Comparison of ENCODE assay signal across 8 cellular contexts in the genomic region with DNA sequence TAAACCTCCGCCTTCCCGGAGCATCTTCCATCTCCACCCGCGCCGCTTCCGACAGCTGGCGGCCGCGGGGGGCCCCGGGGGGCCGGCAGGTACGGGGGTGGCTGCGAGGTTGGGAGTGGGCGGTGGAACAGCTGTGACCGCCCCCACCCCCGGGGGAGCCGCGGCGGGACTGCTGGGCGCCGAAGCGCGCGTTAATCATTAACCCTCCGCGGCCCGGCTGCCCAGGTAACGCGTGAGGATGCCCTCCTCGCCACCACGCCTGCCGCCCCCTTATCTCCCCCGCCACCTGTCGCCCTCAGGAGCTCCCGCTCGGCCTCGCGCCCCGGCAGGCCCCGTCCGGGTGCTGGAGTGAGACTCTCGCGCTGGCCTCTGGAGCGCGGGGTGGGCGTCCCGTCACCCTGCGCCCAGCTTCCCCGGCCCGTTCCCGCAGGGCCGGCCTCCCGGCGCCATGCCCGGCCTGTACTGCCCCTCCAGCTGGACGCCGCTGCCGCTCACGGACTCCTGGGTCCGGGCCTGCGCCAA.
DNase-seq lines count a peak whose midpoint lies in the region; ATAC-seq and TF ChIP-seq lines count a peak whose summit lies in the region.

No MANE protein-coding gene starts in this region.

- no peak for TF ChIP-seq CTCF in C4-2B (conservative IDR thresholded peaks at IDR 0.05)

- H3K27ac ChIP-seq in C4-2B (peak overlapping the region; percentile 1; the same call in 1 of the 2 replicates), HUES6 (ENCODE audit: low read depth, low read length) (no peak overlapping the region), mucosa of rectum (ENCODE audit: low read depth in 2 of 2, low read length in 2 of 2) (no peak overlapping the region)

- H3K4me1 ChIP-seq in HUES6 (ENCODE audit: control insufficient read depth, insufficient read depth, low read length) (no peaks in the 10 kb centered on the region; the same call in 1 of the 2 replicates), mucosa of rectum (ENCODE audit: control insufficient read depth in 2 of 2, insufficient read depth in 2 of 2, low read length in 2 of 2) (peaks cover 11 to 17% of the 10 kb centered on the region in 2 donors)

- DNase-seq in astrocyte of the hippocampus (ENCODE audit: low read depth, low spot score): peak; percentile 20
- DNase-seq in NK-92 treated with Interleukin-12 subunit alpha and Interleukin-12 subunit beta, amount 100 ng/mL, for 24 hours (lab: John Stamatoyannopoulos, UW): no peak

- H3K4me3 ChIP-seq in HUES6 (ENCODE audit: low read depth, low read length) (peak overlapping the region; percentile 69), mucosa of rectum (ENCODE audit: low read length in 2 of 2) (peak overlapping the region; percentile 18 to 50)

- H3K36me3 ChIP-seq in HUES6 (ENCODE audit: control insufficient read depth, insufficient read depth, low read length) (no peaks in the 10 kb centered on the region), mucosa of rectum (ENCODE audit: control insufficient read depth in 2 of 2, insufficient read depth in 2 of 2, low read length in 2 of 2) (no peaks in the 10 kb centered on the region)

- ATAC-seq in GM19351 (IDR thresholded peaks at IDR 0.05; ENCODE audit: unreplicated experiment): no peak
- ATAC-seq in HG03565 (IDR thresholded peaks at IDR 0.05; ENCODE audit: unreplicated experiment): no peak
- no peak for ATAC-seq in GM18868 (IDR thresholded peaks at IDR 0.05; ENCODE audit: unreplicated experiment)

- no peaks in the 10 kb centered on the region for H3K9me3 ChIP-seq in HUES6 (ENCODE audit: control insufficient read depth, insufficient read depth, low read depth, low read length)
- H3K9me3 ChIP-seq in mucosa of rectum (ENCODE audit: control insufficient read depth in 2 of 2, low read length in 2 of 2): no peaks in the 10 kb centered on the region

- H3K27me3 ChIP-seq in HUES6 (ENCODE audit: control insufficient read depth, insufficient read depth, low read length) (peaks cover 81% of the 10 kb centered on the region), mucosa of rectum (ENCODE audit: control insufficient read depth in 2 of 2, insufficient read depth in 2 of 2, low read length in 2 of 2) (peaks cover 42 to 46% of the 10 kb centered on the region in 2 donors)

- H3K9ac ChIP-seq in HUES6 (ENCODE audit: low read length): no peak overlapping the region
- peak overlapping the region in 1 of 2 donors; percentile 11 for H3K9ac ChIP-seq in mucosa of rectum (ENCODE audit: low read depth in 1 of 2, low read length in 2 of 2)
